Comparison of ENCODE assay signal across 8 cellular contexts in the genomic region with DNA sequence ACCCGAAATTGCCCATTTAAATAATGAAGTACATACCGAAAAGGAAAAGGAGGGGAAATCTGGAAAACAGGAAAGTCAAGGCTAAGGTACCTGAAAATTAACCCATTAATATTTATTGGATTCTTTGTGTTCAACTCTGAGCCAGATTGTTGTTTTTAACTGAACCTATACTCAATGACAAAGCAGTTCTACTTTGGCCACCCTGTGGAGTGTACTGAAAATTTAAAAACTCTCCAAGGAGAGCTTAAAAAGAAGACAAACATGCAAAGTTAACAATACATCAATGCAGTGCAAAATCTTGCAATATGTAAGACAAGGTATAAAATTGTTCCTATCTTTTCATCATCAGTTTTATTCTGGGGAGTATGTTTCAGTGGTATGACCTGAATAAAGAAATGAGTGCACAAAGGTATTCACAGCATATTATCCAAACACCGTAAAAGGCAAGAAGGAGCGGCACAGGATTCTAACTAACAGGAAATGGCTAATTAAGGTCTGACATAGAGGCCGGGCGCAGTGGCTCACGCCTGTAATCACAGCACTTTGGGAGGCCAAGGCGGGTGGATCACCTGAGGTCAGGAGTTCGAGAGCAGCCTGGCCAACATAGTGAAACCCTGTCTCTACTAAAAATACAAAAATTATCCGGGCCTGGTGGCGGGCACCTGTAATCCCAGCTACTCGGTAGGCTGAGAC. TPM values are rescaled to one million over a fixed set of nuclear protein-coding genes. Genes with fewer than 3 reads are reported as not detected.
DNase-seq lines count a peak whose midpoint lies in the region; ATAC-seq and TF ChIP-seq lines count a peak whose summit lies in the region.

No MANE protein-coding gene starts in this region.

- CTCF ChIA-PET in activated naive CD4-positive, alpha-beta T cell treated with anti-CD3 and anti-CD28 coated beads for 36 hours (lab: Charles Lee) = interaction anchor here (1.1 kb wide), 1 partner anchor 127 kb away, joined by 3 read pairs; no protein-coding TSS in a partner anchor

- peaks cover 2 to 20% of the 10 kb centered on the region in 2 donors for H3K27me3 ChIP-seq in mucosa of rectum (ENCODE audit: control insufficient read depth in 2 of 2, insufficient read depth in 2 of 2, low read length in 2 of 2)

- H3K36me3 ChIP-seq in mucosa of rectum (ENCODE audit: control insufficient read depth in 2 of 2, insufficient read depth in 2 of 2, low read length in 2 of 2) = no peaks in the 10 kb centered on the region

- no peak for DNase-seq in activated naive CD4-positive, alpha-beta T cell treated with anti-CD3 and anti-CD28 coated beads for 36 hours
- DNase-seq in activated naive CD4-positive, alpha-beta T cell treated with anti-CD3 and anti-CD28 coated beads, Interleukin-2, amount 50 U/mL, for 72 hours (ENCODE audit: low spot score in 2 of 2) = no peak
- DNase-seq in astrocyte of the cerebellum (ENCODE audit: low read depth) = no peak
- DNase-seq in type B pancreatic cell (ENCODE audit: extremely low spot score, unreplicated experiment) = no peak
- no peak for DNase-seq in germinal center (ENCODE audit: low spot score)
- DNase-seq in NCI-H446 (lab: John Stamatoyannopoulos, UW) = no peak
- DNase-seq in ACHN = no peak

- H3K27ac Mint-ChIP-seq in activated naive CD4-positive, alpha-beta T cell treated with anti-CD3 and anti-CD28 coated beads for 36 hours = peak overlapping the region; percentile 57
- peak overlapping the region in 1 of 2 donors; percentile 83 for H3K27ac Mint-ChIP-seq in activated naive CD4-positive, alpha-beta T cell treated with anti-CD3 and anti-CD28 coated beads, Interleukin-2, amount 50 U/mL, for 72 hours
- H3K27ac Mint-ChIP-seq in type B pancreatic cell = no peak overlapping the region

- intact Hi-C loops in activated naive CD4-positive, alpha-beta T cell treated with anti-CD3 and anti-CD28 coated beads for 36 hours (cut with micrococcal nuclease) = loop anchor here (2.0 to 5.0 kb wide), 5 partner anchors 309 to 547 kb away; partner anchors contain the start of genes AMDHD1, CCDC38, LTA4H and NDUFA12

- no peak for TF ChIP-seq CTCF in astrocyte of the cerebellum (IDR thresholded peaks at IDR 0.05; ENCODE audit: low read depth, low read length, missing control alignments)
- TF ChIP-seq CTCF in type B pancreatic cell (conservative IDR thresholded peaks at IDR 0.05) = no peak

- H3K9me3 ChIP-seq in mucosa of rectum (ENCODE audit: control insufficient read depth in 2 of 2, low read length in 2 of 2) = no peaks in the 10 kb centered on the region

- peaks cover 5% of the 10 kb centered on the region for H3K36me3 Mint-ChIP-seq in activated naive CD4-positive, alpha-beta T cell treated with anti-CD3 and anti-CD28 coated beads for 36 hours (ENCODE audit: low read depth)
- H3K36me3 Mint-ChIP-seq in activated naive CD4-positive, alpha-beta T cell treated with anti-CD3 and anti-CD28 coated beads, Interleukin-2, amount 50 U/mL, for 72 hours = peaks cover 0 to 7% of the 10 kb centered on the region in 2 donors
- no peaks in the 10 kb centered on the region for H3K36me3 Mint-ChIP-seq in type B pancreatic cell

- H3K9ac ChIP-seq in mucosa of rectum (ENCODE audit: low read depth in 1 of 2, low read length in 2 of 2) = no peak overlapping the region

- H3K4me1 ChIP-seq in mucosa of rectum (ENCODE audit: control insufficient read depth in 2 of 2, insufficient read depth in 2 of 2, low read length in 2 of 2) = peaks cover 0 to 9% of the 10 kb centered on the region in 2 donors

- peaks cover 48% of the 10 kb centered on the region for H3K4me1 Mint-ChIP-seq in activated naive CD4-positive, alpha-beta T cell treated with anti-CD3 and anti-CD28 coated beads for 36 hours (ENCODE audit: low read depth)
- H3K4me1 Mint-ChIP-seq in type B pancreatic cell (ENCODE audit: unreplicated experiment) = peaks cover 6% of the 10 kb centered on the region

- in situ Hi-C loops in astrocyte of the cerebellum (cut with HindIII; ENCODE audit: low sequenced_read_pairs) = loop anchor here (25.0 kb wide), 1 partner anchor 437 kb away; no protein-coding TSS in a partner anchor
- in situ Hi-C loops in ACHN (cut with HindIII; ENCODE audit: low pct_ligation_motif_present, low pct_unique_long_range_greater_than_20kb, low sequenced_read_pairs) = no loop called here

- H3K4me3 Mint-ChIP-seq in activated naive CD4-positive, alpha-beta T cell treated with anti-CD3 and anti-CD28 coated beads for 36 hours = peak overlapping the region; percentile 89
- H3K4me3 Mint-ChIP-seq in type B pancreatic cell = peak overlapping the region; percentile 86

- no peak overlapping the region for H3K27ac ChIP-seq in mucosa of rectum (ENCODE audit: low read depth in 2 of 2, low read length in 2 of 2)

- H3K27me3 Mint-ChIP-seq in activated naive CD4-positive, alpha-beta T cell treated with anti-CD3 and anti-CD28 coated beads for 36 hours (ENCODE audit: low read depth) = no peaks in the 10 kb centered on the region
- H3K27me3 Mint-ChIP-seq in type B pancreatic cell = peaks cover 89% of the 10 kb centered on the region

- H3K4me3 ChIP-seq in astrocyte of the cerebellum (ENCODE audit: low read depth, low read length) (peak overlapping the region; percentile 67), mucosa of rectum (ENCODE audit: low read length in 2 of 2) (peak overlapping the region; percentile 58 to 67)

- ATAC-seq in activated naive CD4-positive, alpha-beta T cell treated with anti-CD3 and anti-CD28 coated beads, Interleukin-2, amount 50 U/mL, for 72 hours = no peak

- peaks cover 7% of the 10 kb centered on the region for H3K9me3 Mint-ChIP-seq in activated naive CD4-positive, alpha-beta T cell treated with anti-CD3 and anti-CD28 coated beads for 36 hours
- peaks cover 0 to 7% of the 10 kb centered on the region in 2 donors for H3K9me3 Mint-ChIP-seq in activated naive CD4-positive, alpha-beta T cell treated with anti-CD3 and anti-CD28 coated beads, Interleukin-2, amount 50 U/mL, for 72 hours
- peaks cover 7% of the 10 kb centered on the region for H3K9me3 Mint-ChIP-seq in type B pancreatic cell

RNA-seq across cellular contexts. Expression of gene USP44, which starts 1.7 kb away (rescaled TPM):
- 1 to 10 TPM; 6.6 to 7.6 TPM for total RNA-seq in activated naive CD4-positive, alpha-beta T cell treated with anti-CD3 and anti-CD28 coated beads for 36 hours
- total RNA-seq in activated naive CD4-positive, alpha-beta T cell treated with anti-CD3 and anti-CD28 coated beads, Interleukin-2, amount 50 U/mL, for 72 hours = 1 to 10 TPM; 3.2 to 6.0 TPM
- 0.69 and 0.80 TPM in 2 replicates for total RNA-seq in type B pancreatic cell (ENCODE audit: low replicate concordance)
